1 cellular context compared by ENCODE assay signal in the genomic region with DNA sequence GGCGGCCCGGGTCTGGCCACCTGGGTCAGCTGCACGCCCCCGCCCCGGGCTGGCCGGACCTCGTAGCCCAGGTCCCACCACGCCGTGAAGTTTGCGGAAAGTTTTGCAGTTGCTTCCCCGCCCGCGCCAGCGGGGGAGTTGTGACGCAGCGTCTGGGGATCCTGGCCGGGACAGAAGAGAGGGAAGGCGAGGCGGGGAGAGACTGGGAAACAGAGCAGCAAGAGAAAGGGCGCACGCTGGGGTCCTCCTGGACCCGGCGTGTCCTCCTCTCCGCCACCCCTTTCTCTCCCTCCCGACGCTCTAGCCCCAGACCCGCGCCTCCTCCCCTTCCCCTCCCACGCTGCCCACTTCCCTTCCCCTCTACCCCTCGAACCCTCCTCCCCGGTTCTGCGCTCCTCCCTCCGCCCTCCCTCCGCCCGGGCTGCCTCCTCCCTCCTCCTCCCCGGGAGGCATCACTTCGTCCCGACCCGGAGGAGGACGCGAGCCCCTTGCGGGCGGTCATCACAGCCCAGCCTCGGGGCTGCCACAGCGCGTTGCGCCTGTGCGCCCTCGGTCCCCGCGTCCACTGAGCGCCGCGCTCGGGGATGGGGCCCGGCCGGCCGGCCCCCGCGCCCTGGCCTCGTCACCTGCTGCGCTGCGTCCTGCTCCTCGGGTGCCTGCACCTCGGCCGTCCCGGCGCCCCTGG.
A peak's percentile ranks its signal among the peaks of the same experiment; 100 is the strongest.
TF ChIP-seq lines count a peak whose summit lies in the region.

A gene with protein sequence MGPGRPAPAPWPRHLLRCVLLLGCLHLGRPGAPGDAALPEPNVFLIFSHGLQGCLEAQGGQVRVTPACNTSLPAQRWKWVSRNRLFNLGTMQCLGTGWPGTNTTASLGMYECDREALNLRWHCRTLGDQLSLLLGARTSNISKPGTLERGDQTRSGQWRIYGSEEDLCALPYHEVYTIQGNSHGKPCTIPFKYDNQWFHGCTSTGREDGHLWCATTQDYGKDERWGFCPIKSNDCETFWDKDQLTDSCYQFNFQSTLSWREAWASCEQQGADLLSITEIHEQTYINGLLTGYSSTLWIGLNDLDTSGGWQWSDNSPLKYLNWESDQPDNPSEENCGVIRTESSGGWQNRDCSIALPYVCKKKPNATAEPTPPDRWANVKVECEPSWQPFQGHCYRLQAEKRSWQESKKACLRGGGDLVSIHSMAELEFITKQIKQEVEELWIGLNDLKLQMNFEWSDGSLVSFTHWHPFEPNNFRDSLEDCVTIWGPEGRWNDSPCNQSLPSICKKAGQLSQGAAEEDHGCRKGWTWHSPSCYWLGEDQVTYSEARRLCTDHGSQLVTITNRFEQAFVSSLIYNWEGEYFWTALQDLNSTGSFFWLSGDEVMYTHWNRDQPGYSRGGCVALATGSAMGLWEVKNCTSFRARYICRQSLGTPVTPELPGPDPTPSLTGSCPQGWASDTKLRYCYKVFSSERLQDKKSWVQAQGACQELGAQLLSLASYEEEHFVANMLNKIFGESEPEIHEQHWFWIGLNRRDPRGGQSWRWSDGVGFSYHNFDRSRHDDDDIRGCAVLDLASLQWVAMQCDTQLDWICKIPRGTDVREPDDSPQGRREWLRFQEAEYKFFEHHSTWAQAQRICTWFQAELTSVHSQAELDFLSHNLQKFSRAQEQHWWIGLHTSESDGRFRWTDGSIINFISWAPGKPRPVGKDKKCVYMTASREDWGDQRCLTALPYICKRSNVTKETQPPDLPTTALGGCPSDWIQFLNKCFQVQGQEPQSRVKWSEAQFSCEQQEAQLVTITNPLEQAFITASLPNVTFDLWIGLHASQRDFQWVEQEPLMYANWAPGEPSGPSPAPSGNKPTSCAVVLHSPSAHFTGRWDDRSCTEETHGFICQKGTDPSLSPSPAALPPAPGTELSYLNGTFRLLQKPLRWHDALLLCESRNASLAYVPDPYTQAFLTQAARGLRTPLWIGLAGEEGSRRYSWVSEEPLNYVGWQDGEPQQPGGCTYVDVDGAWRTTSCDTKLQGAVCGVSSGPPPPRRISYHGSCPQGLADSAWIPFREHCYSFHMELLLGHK (N-terminal part only) (plus strand): TSS at position 452 of the 685 bp plus-strand sequence. CDS start 133 bp downstream, at position 585.

TF ChIP-seq in K562, 482 proteins besides CTCF, POLR2A, EP300 and RAD21 (continued from another document and continues in another):
- TF ChIP-seq MTF1 (CRISPR knock-in tag; IDR thresholded peaks at IDR 0.05; ENCODE audit: borderline replicate concordance) = no peak
- no peak for TF ChIP-seq PML (IDR thresholded peaks at IDR 0.05; ENCODE audit: low read length)
- TF ChIP-seq, protein P1, sequence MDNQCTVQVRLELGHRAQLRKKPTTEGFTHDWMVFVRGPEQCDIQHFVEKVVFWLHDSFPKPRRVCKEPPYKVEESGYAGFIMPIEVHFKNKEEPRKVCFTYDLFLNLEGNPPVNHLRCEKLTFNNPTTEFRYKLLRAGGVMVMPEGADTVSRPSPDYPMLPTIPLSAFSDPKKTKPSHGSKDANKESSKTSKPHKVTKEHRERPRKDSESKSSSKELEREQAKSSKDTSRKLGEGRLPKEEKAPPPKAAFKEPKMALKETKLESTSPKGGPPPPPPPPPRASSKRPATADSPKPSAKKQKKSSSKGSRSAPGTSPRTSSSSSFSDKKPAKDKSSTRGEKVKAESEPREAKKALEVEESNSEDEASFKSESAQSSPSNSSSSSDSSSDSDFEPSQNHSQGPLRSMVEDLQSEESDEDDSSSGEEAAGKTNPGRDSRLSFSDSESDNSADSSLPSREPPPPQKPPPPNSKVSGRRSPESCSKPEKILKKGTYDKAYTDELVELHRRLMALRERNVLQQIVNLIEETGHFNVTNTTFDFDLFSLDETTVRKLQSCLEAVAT (IDR thresholded peaks at IDR 0.05) = no peak
- TF ChIP-seq RBFOX2 (IDR thresholded peaks at IDR 0.05; ENCODE audit: low read depth, low read length) = peak; percentile 47
- TF ChIP-seq, protein P2, sequence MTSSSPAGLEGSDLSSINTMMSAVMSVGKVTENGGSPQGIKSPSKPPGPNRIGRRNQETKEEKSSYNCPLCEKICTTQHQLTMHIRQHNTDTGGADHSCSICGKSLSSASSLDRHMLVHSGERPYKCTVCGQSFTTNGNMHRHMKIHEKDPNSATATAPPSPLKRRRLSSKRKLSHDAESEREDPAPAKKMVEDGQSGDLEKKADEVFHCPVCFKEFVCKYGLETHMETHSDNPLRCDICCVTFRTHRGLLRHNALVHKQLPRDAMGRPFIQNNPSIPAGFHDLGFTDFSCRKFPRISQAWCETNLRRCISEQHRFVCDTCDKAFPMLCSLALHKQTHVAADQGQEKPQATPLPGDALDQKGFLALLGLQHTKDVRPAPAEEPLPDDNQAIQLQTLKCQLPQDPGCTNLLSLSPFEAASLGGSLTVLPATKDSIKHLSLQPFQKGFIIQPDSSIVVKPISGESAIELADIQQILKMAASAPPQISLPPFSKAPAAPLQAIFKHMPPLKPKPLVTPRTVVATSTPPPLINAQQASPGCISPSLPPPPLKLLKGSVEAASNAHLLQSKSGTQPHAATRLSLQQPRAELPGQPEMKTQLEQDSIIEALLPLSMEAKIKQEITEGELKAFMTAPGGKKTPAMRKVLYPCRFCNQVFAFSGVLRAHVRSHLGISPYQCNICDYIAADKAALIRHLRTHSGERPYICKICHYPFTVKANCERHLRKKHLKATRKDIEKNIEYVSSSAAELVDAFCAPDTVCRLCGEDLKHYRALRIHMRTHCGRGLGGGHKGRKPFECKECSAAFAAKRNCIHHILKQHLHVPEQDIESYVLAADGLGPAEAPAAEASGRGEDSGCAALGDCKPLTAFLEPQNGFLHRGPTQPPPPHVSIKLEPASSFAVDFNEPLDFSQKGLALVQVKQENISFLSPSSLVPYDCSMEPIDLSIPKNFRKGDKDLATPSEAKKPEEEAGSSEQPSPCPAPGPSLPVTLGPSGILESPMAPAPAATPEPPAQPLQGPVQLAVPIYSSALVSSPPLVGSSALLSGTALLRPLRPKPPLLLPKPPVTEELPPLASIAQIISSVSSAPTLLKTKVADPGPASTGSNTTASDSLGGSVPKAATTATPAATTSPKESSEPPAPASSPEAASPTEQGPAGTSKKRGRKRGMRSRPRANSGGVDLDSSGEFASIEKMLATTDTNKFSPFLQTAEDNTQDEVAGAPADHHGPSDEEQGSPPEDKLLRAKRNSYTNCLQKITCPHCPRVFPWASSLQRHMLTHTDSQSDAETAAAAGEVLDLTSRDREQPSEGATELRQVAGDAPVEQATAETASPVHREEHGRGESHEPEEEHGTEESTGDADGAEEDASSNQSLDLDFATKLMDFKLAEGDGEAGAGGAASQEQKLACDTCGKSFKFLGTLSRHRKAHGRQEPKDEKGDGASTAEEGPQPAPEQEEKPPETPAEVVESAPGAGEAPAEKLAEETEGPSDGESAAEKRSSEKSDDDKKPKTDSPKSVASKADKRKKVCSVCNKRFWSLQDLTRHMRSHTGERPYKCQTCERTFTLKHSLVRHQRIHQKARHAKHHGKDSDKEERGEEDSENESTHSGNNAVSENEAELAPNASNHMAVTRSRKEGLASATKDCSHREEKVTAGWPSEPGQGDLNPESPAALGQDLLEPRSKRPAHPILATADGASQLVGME (CRISPR knock-in tag; IDR thresholded peaks at IDR 0.05) = 0 out of 2 replicates have a peak, but pooled peaks have one; percentile 29
- TF ChIP-seq BRD9 (IDR thresholded peaks at IDR 0.05; ENCODE audit: low read depth, partially characterized antibody) = no peak
- no peak for TF ChIP-seq CBX8 (IDR thresholded peaks at IDR 0.05; ENCODE audit: borderline replicate concordance, extremely low read depth, low read depth, low read length, poor library complexity, severe bottlenecking)
- TF ChIP-seq ZFX (CRISPR knock-in tag; IDR thresholded peaks at IDR 0.05) = no peak
- TF ChIP-seq RBBP5 (IDR thresholded peaks at IDR 0.05; ENCODE audit: borderline replicate concordance, insufficient read depth, low read length, poor library complexity, severe bottlenecking) = no peak
- TF ChIP-seq ZNF507 (tag; conservative IDR thresholded peaks at IDR 0.05) = no peak
- TF ChIP-seq, protein P3, sequence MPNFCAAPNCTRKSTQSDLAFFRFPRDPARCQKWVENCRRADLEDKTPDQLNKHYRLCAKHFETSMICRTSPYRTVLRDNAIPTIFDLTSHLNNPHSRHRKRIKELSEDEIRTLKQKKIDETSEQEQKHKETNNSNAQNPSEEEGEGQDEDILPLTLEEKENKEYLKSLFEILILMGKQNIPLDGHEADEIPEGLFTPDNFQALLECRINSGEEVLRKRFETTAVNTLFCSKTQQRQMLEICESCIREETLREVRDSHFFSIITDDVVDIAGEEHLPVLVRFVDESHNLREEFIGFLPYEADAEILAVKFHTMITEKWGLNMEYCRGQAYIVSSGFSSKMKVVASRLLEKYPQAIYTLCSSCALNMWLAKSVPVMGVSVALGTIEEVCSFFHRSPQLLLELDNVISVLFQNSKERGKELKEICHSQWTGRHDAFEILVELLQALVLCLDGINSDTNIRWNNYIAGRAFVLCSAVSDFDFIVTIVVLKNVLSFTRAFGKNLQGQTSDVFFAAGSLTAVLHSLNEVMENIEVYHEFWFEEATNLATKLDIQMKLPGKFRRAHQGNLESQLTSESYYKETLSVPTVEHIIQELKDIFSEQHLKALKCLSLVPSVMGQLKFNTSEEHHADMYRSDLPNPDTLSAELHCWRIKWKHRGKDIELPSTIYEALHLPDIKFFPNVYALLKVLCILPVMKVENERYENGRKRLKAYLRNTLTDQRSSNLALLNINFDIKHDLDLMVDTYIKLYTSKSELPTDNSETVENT (CRISPR knock-in tag; IDR thresholded peaks at IDR 0.05) = no peak
- TF ChIP-seq, protein P4, sequence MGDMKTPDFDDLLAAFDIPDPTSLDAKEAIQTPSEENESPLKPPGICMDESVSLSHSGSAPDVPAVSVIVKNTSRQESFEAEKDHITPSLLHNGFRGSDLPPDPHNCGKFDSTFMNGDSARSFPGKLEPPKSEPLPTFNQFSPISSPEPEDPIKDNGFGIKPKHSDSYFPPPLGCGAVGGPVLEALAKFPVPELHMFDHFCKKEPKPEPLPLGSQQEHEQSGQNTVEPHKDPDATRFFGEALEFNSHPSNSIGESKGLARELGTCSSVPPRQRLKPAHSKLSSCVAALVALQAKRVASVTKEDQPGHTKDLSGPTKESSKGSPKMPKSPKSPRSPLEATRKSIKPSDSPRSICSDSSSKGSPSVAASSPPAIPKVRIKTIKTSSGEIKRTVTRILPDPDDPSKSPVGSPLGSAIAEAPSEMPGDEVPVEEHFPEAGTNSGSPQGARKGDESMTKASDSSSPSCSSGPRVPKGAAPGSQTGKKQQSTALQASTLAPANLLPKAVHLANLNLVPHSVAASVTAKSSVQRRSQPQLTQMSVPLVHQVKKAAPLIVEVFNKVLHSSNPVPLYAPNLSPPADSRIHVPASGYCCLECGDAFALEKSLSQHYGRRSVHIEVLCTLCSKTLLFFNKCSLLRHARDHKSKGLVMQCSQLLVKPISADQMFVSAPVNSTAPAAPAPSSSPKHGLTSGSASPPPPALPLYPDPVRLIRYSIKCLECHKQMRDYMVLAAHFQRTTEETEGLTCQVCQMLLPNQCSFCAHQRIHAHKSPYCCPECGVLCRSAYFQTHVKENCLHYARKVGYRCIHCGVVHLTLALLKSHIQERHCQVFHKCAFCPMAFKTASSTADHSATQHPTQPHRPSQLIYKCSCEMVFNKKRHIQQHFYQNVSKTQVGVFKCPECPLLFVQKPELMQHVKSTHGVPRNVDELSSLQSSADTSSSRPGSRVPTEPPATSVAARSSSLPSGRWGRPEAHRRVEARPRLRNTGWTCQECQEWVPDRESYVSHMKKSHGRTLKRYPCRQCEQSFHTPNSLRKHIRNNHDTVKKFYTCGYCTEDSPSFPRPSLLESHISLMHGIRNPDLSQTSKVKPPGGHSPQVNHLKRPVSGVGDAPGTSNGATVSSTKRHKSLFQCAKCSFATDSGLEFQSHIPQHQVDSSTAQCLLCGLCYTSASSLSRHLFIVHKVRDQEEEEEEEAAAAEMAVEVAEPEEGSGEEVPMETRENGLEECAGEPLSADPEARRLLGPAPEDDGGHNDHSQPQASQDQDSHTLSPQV (IDR thresholded peaks at IDR 0.05) = no peak
- TF ChIP-seq, protein P5, sequence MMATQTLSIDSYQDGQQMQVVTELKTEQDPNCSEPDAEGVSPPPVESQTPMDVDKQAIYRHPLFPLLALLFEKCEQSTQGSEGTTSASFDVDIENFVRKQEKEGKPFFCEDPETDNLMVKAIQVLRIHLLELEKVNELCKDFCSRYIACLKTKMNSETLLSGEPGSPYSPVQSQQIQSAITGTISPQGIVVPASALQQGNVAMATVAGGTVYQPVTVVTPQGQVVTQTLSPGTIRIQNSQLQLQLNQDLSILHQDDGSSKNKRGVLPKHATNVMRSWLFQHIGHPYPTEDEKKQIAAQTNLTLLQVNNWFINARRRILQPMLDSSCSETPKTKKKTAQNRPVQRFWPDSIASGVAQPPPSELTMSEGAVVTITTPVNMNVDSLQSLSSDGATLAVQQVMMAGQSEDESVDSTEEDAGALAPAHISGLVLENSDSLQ (IDR thresholded peaks at IDR 0.05) = no peak
